Comparison of ENCODE assay signal across 20 cellular contexts in genomic region chr13:42746846-42747245, GRCh38. TPM values are rescaled to one million over a fixed set of nuclear protein-coding genes. Genes with fewer than 3 reads are reported as not detected.
DNase-seq lines count a peak whose midpoint lies in the region; ATAC-seq, FAIRE-seq and TF ChIP-seq lines count a peak whose summit lies in the region.
"Had no signal": no experiment of that assay in that cellular context is flagged by ENCODE, and none has a peak within 500 bp of the region (broad histone marks: within the 10 kb centered on the region; RNA-seq: fewer than 3 reads in every experiment).

No MANE protein-coding gene starts in this region.

- no peak overlapping the region for H2AK5ac ChIP-seq in H9 (ENCODE audit: insufficient read length, low read length)

- H3K4me3 ChIP-seq in PC-3 (ENCODE audit: low read length) (no peak overlapping the region), fibroblast of mammary gland (ENCODE audit: control insufficient read depth, low read depth, low read length) (no peak overlapping the region)
- H3K4me3 ChIP-seq: upper lobe of left lung had no signal

- no peak for TF ChIP-seq CTCF in H9 (conservative IDR thresholded peaks at IDR 0.05)
- no peak for TF ChIP-seq CTCF in PC-3 (conservative IDR thresholded peaks at IDR 0.05; ENCODE audit: low read depth, low read length)
- TF ChIP-seq CTCF in fibroblast of mammary gland (conservative IDR thresholded peaks at IDR 0.05; ENCODE audit: control insufficient read depth, insufficient read depth, low read depth, low read length) = no peak
- TF ChIP-seq CTCF in osteocyte (IDR thresholded peaks at IDR 0.05) = no peak

- H3K9me3 ChIP-seq in H9 (ENCODE audit: control insufficient read depth, low read depth, low read length) (no peaks in the 10 kb centered on the region), PC-3 (ENCODE audit: low read length) (no peaks in the 10 kb centered on the region)
- H3K9me3 ChIP-seq: upper lobe of left lung had no signal

- H3T11ph ChIP-seq in H9 (ENCODE audit: low read length) = peak overlapping the region; percentile 19

- no peak overlapping the region for H2BK15ac ChIP-seq in H9 (ENCODE audit: low read depth, low read length)

- CTCF ChIA-PET in PC-3 (lab: Charles Lee) = no interaction called here

- no peak overlapping the region for H3K27ac ChIP-seq in H9 (ENCODE audit: insufficient read length, low read depth, low read length)
- H3K27ac ChIP-seq in PC-3 (ENCODE audit: low read length) = peak overlapping the region; percentile 53
- H3K27ac ChIP-seq: foreskin keratinocyte, upper lobe of left lung had no signal

- intact Hi-C loops in PC-3 (cut with micrococcal nuclease) = no loop called here
- intact Hi-C loops in posterior vena cava (cut with DNase I) = no loop called here

- no peaks in the 10 kb centered on the region for H3K79me2 ChIP-seq in H9 (ENCODE audit: insufficient read depth, low read length)
- H3K79me2 ChIP-seq in PC-3 (ENCODE audit: low read length) = no peaks in the 10 kb centered on the region

- H3K9ac ChIP-seq in H9 (ENCODE audit: extremely low read depth, insufficient read length, low read length) (no peak overlapping the region), PC-3 (ENCODE audit: low read length) (no peak overlapping the region)

- H3K4me1 ChIP-seq in H9 (ENCODE audit: insufficient read depth, low read length) = no peaks in the 10 kb centered on the region
- peaks cover 17% of the 10 kb centered on the region for H3K4me1 ChIP-seq in PC-3 (ENCODE audit: insufficient read depth, low read length)
- H3K4me1 ChIP-seq: foreskin keratinocyte, upper lobe of left lung had no signal

- POLR2A ChIA-PET in PC-3 (lab: Charles Lee; ENCODE audit: unreplicated experiment) = no interaction called here

- H3K36me3 ChIP-seq in PC-3 (ENCODE audit: low read depth, low read length) = no peaks in the 10 kb centered on the region
- H3K36me3 ChIP-seq: upper lobe of left lung had no signal

- H2BK5ac ChIP-seq in H9 (ENCODE audit: insufficient read length, low read length) = no peak overlapping the region

- H4K91ac ChIP-seq in H9 (ENCODE audit: insufficient read length, low read depth, low read length) = no peak overlapping the region

- no peak for ATAC-seq in PC-3
- ATAC-seq in GM21526 (IDR thresholded peaks at IDR 0.05; ENCODE audit: low FRiP score, unreplicated experiment) = no peak
- ATAC-seq: activated CD4-positive, alpha-beta T cell treated with anti-CD3 and anti-CD28 coated beads for 36 hours; natural killer cell; T-cell had no signal

- H4K8ac ChIP-seq in H9 (replicated peaks; ENCODE audit: insufficient read length, low read depth, low read length) = no peak overlapping the region

- H3K4me3 Mint-ChIP-seq in H9 = no peak overlapping the region
- H3K4me3 Mint-ChIP-seq in osteocyte (ENCODE audit: unreplicated experiment) = no peak overlapping the region
- H3K4me3 Mint-ChIP-seq: activated CD4-positive, alpha-beta T cell treated with anti-CD3 and anti-CD28 coated beads for 36 hours; activated naive CD4-positive, alpha-beta T cell treated with anti-CD3 and anti-CD28 coated beads, Interleukin-2, amount 50 U/mL, for 24 hours; dendritic cell treated with granulocyte-macrophage colony-stimulating factor and Interleukin-4, amounts not matched to agents 40 ng/mL and 50 ng/mL, for 4 days; natural killer cell; T-cell had no signal

- no peak for FAIRE-seq in GM19239 (lab: Jason Lieb, UNC)

- no peak overlapping the region for H3K56ac ChIP-seq in H9 (ENCODE audit: insufficient read length, low read depth, low read length)

- no peak overlapping the region for H3K4ac ChIP-seq in H9 (ENCODE audit: low read depth, low read length)

- no peak overlapping the region for H3K27ac Mint-ChIP-seq in H9
- peak overlapping the region; percentile 88 for H3K27ac Mint-ChIP-seq in osteocyte (ENCODE audit: unreplicated experiment)
- H3K27ac Mint-ChIP-seq: activated CD4-positive, alpha-beta T cell treated with anti-CD3 and anti-CD28 coated beads for 36 hours; activated naive CD4-positive, alpha-beta T cell treated with anti-CD3 and anti-CD28 coated beads, Interleukin-2, amount 50 U/mL, for 24 hours; dendritic cell treated with granulocyte-macrophage colony-stimulating factor and Interleukin-4, amounts not matched to agents 40 ng/mL and 50 ng/mL, for 4 days; natural killer cell; T-cell had no signal

- WGBS in H9 (ENCODE audit: extremely low coverage, insufficient read length, low lambda C conversion rate) = no CpG with 5 or more reads among the region's 2 CpGs

- no peak overlapping the region for H2BK20ac ChIP-seq in H9 (ENCODE audit: low read depth, low read length, poor library complexity, severe bottlenecking)

- H3F3A ChIP-seq in PC-3 (ENCODE audit: low read length, unreplicated experiment) = no peaks in the 10 kb centered on the region

- H3K4me1 Mint-ChIP-seq in H9 (peaks cover 0 to 5% of the 10 kb centered on the region in 2 experiments; a peak in 1 of 4 replicates), osteocyte (ENCODE audit: unreplicated experiment) (peaks cover 45% of the 10 kb centered on the region)
- H3K4me1 Mint-ChIP-seq: activated CD4-positive, alpha-beta T cell treated with anti-CD3 and anti-CD28 coated beads for 36 hours; activated naive CD4-positive, alpha-beta T cell treated with anti-CD3 and anti-CD28 coated beads, Interleukin-2, amount 50 U/mL, for 24 hours; natural killer cell; T-cell had no signal

- H3K36me3 Mint-ChIP-seq in H9 (ENCODE audit: insufficient read depth in 1 of 3, low read depth in 3 of 3) (no peaks in the 10 kb centered on the region; a peak in 1 of 7 replicates), osteocyte (ENCODE audit: unreplicated experiment) (no peaks in the 10 kb centered on the region)
- H3K36me3 Mint-ChIP-seq: activated naive CD4-positive, alpha-beta T cell treated with anti-CD3 and anti-CD28 coated beads, Interleukin-2, amount 50 U/mL, for 24 hours; natural killer cell; T-cell had no signal

- no peaks in the 10 kb centered on the region for H3K9me2 ChIP-seq in PC-3 (replicated peaks; ENCODE audit: low read length)

- no TSS peak for BruUV-seq in PC-3 (replicated peaks; lab: Mats Ljungman, UMichigan)

- H3K27me3 ChIP-seq in H9 (ENCODE audit: insufficient read depth, low read length) = no peaks in the 10 kb centered on the region
- no peaks in the 10 kb centered on the region for H3K27me3 ChIP-seq in PC-3 (ENCODE audit: low read length)
- H3K27me3 ChIP-seq: upper lobe of left lung had no signal

- H2AFZ ChIP-seq in H9 (ENCODE audit: low read length) = no peak overlapping the region
- no peak overlapping the region for H2AFZ ChIP-seq in PC-3 (ENCODE audit: low read length)

- H4K20me1 ChIP-seq in H9 (ENCODE audit: control insufficient read depth, insufficient read depth, insufficient read length) = no peaks in the 10 kb centered on the region
- no peaks in the 10 kb centered on the region for H4K20me1 ChIP-seq in PC-3 (ENCODE audit: low read length)

- no peak overlapping the region for H3K18ac ChIP-seq in H9 (ENCODE audit: insufficient read length, low read depth, low read length)

- H2BK120ac ChIP-seq in H9 (ENCODE audit: low read depth, low read length, poor library complexity, severe bottlenecking) = no peak overlapping the region

- no peak overlapping the region for H3K23ac ChIP-seq in H9 (ENCODE audit: insufficient read length, low read depth, low read length)

- H3K9me3 Mint-ChIP-seq in H9 = 0 out of 5 replicates have a peak, but pooled peaks cover 0 to 3% of the 10 kb centered on the region in 2 experiments
- no peaks in the 10 kb centered on the region for H3K9me3 Mint-ChIP-seq in osteocyte (ENCODE audit: unreplicated experiment)
- H3K9me3 Mint-ChIP-seq: activated naive CD4-positive, alpha-beta T cell treated with anti-CD3 and anti-CD28 coated beads, Interleukin-2, amount 50 U/mL, for 24 hours; dendritic cell treated with granulocyte-macrophage colony-stimulating factor and Interleukin-4, amounts not matched to agents 40 ng/mL and 50 ng/mL, for 4 days; natural killer cell; T-cell had no signal

- no peak overlapping the region for H2BK12ac ChIP-seq in H9 (ENCODE audit: insufficient read length, low read depth, low read length)

- no peak overlapping the region for H3K4me2 ChIP-seq in H9 (ENCODE audit: insufficient read depth, insufficient read length, low read length)
- H3K4me2 ChIP-seq in PC-3 (ENCODE audit: low read length) = no peak overlapping the region

- H3K23me2 ChIP-seq in H9 (ENCODE audit: insufficient read length, low read depth, low read length, poor library complexity, severe bottlenecking) = no peaks in the 10 kb centered on the region

- no peak overlapping the region for H3K14ac ChIP-seq in H9 (ENCODE audit: insufficient read depth, low read length)

- DNase-seq in H9 (no peak), PC-3 (peak; percentile 6), fibroblast of mammary gland (ENCODE audit: low read depth) (peak; percentile 86), osteocyte (ENCODE audit: extremely low spot score, unreplicated experiment) (no peak), posterior vena cava (ENCODE audit: low spot score) (no peak), GM19239 (ENCODE audit: insufficient read length, low spot score) (no peak)
- DNase-seq: activated CD4-positive, alpha-beta T cell treated with anti-CD3 and anti-CD28 coated beads for 36 hours; hippocampal formation; natural killer cell; NCI-H146; NCI-H526 treated with DMSO at 0.1 percent for 48 hours; SHP77; stimulated activated CD4-positive, alpha-beta T cell treated with anti-CD3 and anti-CD28 coated beads, Interleukin-12 subunit alpha, Interleukin-12 subunit beta, amount 100 ng/mL, for 4 hours; T-cell; upper lobe of left lung had no signal

- no peaks in the 10 kb centered on the region for H3K79me1 ChIP-seq in H9 (ENCODE audit: insufficient read depth, low read depth, low read length, poor library complexity, severe bottlenecking)

- no peaks in the 10 kb centered on the region; the same call in 1 of the 2 replicates for H3K27me3 Mint-ChIP-seq in H9 (ENCODE audit: low read depth)
- no peaks in the 10 kb centered on the region for H3K27me3 Mint-ChIP-seq in osteocyte (ENCODE audit: unreplicated experiment)

- H4K5ac ChIP-seq in H9 (ENCODE audit: insufficient read length, low read depth, low read length) = no peak overlapping the region

RNA-seq across cellular contexts. Expression of gene FAM216B, which starts 34.5 kb away (rescaled TPM):
- total RNA-seq in H9 (2021) (not detected in 2 replicates), PC-3 (2014; rRNA removed) (not detected in 2 replicates), osteocyte (not detected in 2 replicates), posterior vena cava (under 1 TPM in 1 of 2 donors, not detected in 1; 0.23 TPM)
- total RNA-seq: activated CD4-positive, alpha-beta T cell treated with anti-CD3 and anti-CD28 coated beads for 36 hours; foreskin keratinocyte; lung microvascular endothelial cell; natural killer cell; T-cell had no signal

Comparison
In these comparisons a context has a peak if more than half of its experiments do, and no peak if none do; other contexts are left out.
1. DNase-seq: peak in PC-3 (single experiment) and fibroblast of mammary gland (single experiment); none in H9 (single experiment), osteocyte (single experiment), posterior vena cava (single experiment) and GM19239 (single experiment).